In the genomic region with DNA sequence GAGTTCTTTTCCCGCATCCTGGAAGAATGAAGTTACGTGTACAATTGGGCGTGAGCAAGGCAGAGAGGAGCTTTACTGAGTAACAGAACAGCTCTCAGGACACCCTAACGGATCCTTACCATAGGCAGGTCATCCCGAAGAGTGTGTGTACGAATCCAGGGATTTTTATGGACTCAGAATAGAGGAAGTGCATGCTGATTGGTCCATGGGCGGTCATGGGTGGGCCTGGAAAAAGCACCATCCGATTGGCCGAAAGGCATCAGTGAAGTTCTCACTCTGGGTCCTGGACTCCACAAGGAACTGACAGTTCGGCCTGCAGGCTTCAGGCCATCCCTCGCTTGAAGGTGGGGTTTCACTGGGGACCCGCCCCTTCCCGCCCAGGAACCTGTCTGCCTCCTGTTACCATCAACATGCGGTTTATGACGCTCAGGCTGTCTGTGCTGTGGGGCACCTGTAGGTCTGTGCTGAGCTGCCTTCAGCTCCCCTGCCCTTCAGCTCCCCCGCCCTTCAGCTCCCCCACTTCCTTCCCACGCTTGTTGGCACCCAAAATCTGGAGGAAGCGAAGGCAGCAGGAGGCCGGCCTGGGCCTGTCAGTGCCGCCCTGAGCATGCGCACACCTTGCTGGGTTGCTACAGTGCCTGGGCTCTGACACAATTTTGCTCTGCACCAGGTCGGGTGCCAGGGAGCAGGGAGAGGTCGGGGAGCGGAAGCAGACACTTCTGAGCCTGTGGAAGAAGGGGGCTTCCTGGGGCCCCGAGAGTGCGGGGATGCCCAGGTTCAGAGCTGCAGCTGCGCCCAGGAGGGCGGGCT, we compare ENCODE assay signal across 18 cellular contexts. TPM values are rescaled to one million over a fixed set of nuclear protein-coding genes. Genes with fewer than 3 reads are reported as not detected.
DNase-seq lines count a peak whose midpoint lies in the region; ATAC-seq and TF ChIP-seq lines count a peak whose summit lies in the region.
"Had no signal": no experiment of that assay in that cellular context is flagged by ENCODE, and none has a peak within 500 bp of the region (broad histone marks: within the 10 kb centered on the region; RNA-seq: fewer than 3 reads in every experiment).

No MANE protein-coding gene starts in this region.

- no peaks in the 10 kb centered on the region for H3K4me1 ChIP-seq in BE2C
- H3K4me1 ChIP-seq: A549 had no signal

- H3K9me3 ChIP-seq in BE2C, result no peaks in the 10 kb centered on the region
- H3K9me3 ChIP-seq: A549, Caco-2, neutrophil had no signal

- no peaks in the 10 kb centered on the region for H3K36me3 Mint-ChIP-seq in T-cell
- H3K36me3 Mint-ChIP-seq: brain had no signal

- H3K27me3 ChIP-seq in BE2C, result no peaks in the 10 kb centered on the region
- H3K27me3 ChIP-seq: neutrophil had no signal

- no peak overlapping the region for H3K4me3 ChIP-seq in BE2C (ENCODE audit: low read depth, low read length)
- H3K4me3 ChIP-seq: A549 had no signal

- POLR2A ChIA-PET in T-cell (lab: Charles Lee), result interaction anchor here in 1 of 2 donors (0.6 kb wide), 1 partner anchor 9 kb away, joined by 3 read pairs; no protein-coding TSS in a partner anchor

- CTCF ChIA-PET in T-cell (lab: Charles Lee), result no interaction called here

- TF ChIP-seq CTCF in BE2C (IDR thresholded peaks at IDR 0.05; ENCODE audit: low read depth, low read length), result no peak

- H3K4me3 Mint-ChIP-seq in T-cell, result no peak overlapping the region
- H3K4me3 Mint-ChIP-seq: brain had no signal

- ATAC-seq in T-cell (replicated peaks in 1 of 4), result no peak
- no peak for ATAC-seq in GM19397 (IDR thresholded peaks at IDR 0.05; ENCODE audit: unreplicated experiment)
- ATAC-seq: A549, left cardiac atrium had no signal

- no peaks in the 10 kb centered on the region for H3K4me1 Mint-ChIP-seq in T-cell
- H3K4me1 Mint-ChIP-seq: brain had no signal

- H3K9me3 Mint-ChIP-seq in T-cell, result no peaks in the 10 kb centered on the region

- H3K36me3 ChIP-seq in BE2C, result no peaks in the 10 kb centered on the region
- H3K36me3 ChIP-seq: neutrophil had no signal

- no peak overlapping the region for H3K27ac Mint-ChIP-seq in T-cell
- H3K27ac Mint-ChIP-seq: brain had no signal

- DNase-seq in BE2C, result peak; percentile 16
- peak; percentile 16 for DNase-seq in HuH-7.5 (ENCODE audit: low spot score)
- DNase-seq in RPMI7951 (ENCODE audit: low read depth), result peak; percentile 93
- DNase-seq in inferior parietal cortex (ENCODE audit: extremely low spot score), result peak; percentile 21
- DNase-seq in T-cell, result no peak
- DNase-seq in NAMALWA (ENCODE audit: low spot score), result no peak
- DNase-seq in T1000 (lab: John Stamatoyannopoulos, UW), result no peak
- DNase-seq: activated effector memory CD4-positive, alpha-beta T cell treated with anti-CD3 and anti-CD28 coated beads, Interleukin-2, amount 50 U/mL, for 16 hours; Caco-2; DMS79 treated with DMSO at 0.1 percent for 48 hours; left cardiac atrium; MV-4-11; NCI-H187 treated with DMSO at 0.1 percent for 48 hours; NCI-H748 treated with DMSO at 0.1 percent for 48 hours had no signal

- H3K27me3 Mint-ChIP-seq in T-cell, result no peaks in the 10 kb centered on the region
- H3K27me3 Mint-ChIP-seq: brain had no signal

RNA-seq across cellular contexts. Expression of a gene that starts 57.9 kb away (rescaled TPM):
- polyA plus RNA-seq in BE2C (2012; ENCODE audit: insufficient read depth, insufficient read length, low read depth), result 4.9 TPM
- 34.3 and 47.2 TPM in 2 replicates for total RNA-seq in RPMI7951 (2014; rRNA removed; shearing (Covaris generic))
- total RNA-seq in T-cell, result 10 to 100 TPM in 2 of 5 donors, 1 to 10 TPM in 3; 6.1 to 12.7 (median 8.9) TPM

Comparison
In these comparisons a context has a peak if more than half of its experiments do, and no peak if none do; other contexts are left out.
1. DNase-seq: peak in BE2C (single experiment), HuH-7.5 (single experiment), RPMI7951 (single experiment) and inferior parietal cortex (single experiment); none in T-cell (0 of 34), NAMALWA (single experiment) and T1000 (single experiment).